Comparison of ENCODE assay signal across 1 cellular context in genomic region chr21:21460979-21461378, GRCh38.
TF ChIP-seq lines count a peak whose summit lies in the region.

No MANE protein-coding gene starts in this region.

TF ChIP-seq in GM23338, 12 proteins besides CTCF, POLR2A, EP300 and RAD21 (continued from another document):
- TF ChIP-seq REST (IDR thresholded peaks at IDR 0.05; ENCODE audit: unreplicated experiment) (no peak), POLR2AphosphoS5 (IDR thresholded peaks at IDR 0.05; ENCODE audit: low read depth) (no peak), CREB1 (CRISPR knock-in tag; IDR thresholded peaks at IDR 0.05; ENCODE audit: low read depth) (no peak)
- TF ChIP-seq, protein P1, sequence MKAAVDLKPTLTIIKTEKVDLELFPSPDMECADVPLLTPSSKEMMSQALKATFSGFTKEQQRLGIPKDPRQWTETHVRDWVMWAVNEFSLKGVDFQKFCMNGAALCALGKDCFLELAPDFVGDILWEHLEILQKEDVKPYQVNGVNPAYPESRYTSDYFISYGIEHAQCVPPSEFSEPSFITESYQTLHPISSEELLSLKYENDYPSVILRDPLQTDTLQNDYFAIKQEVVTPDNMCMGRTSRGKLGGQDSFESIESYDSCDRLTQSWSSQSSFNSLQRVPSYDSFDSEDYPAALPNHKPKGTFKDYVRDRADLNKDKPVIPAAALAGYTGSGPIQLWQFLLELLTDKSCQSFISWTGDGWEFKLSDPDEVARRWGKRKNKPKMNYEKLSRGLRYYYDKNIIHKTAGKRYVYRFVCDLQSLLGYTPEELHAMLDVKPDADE (IDR thresholded peaks at IDR 0.05): no peak
